ENCODE assay signal across 14 cellular contexts in genomic region chr1:187985897-187986654, GRCh38.
DNase-seq lines count a peak whose midpoint lies in the region; ATAC-seq and TF ChIP-seq lines count a peak whose summit lies in the region.
"Had no signal": no experiment of that assay in that cellular context is flagged by ENCODE, and none has a peak within 500 bp of the region (broad histone marks: within the 10 kb centered on the region; RNA-seq: fewer than 3 reads in every experiment).

No MANE protein-coding gene starts in this region.

- ATAC-seq in GM19328 (IDR thresholded peaks at IDR 0.05; ENCODE audit: unreplicated experiment): peak; percentile 71
- ATAC-seq in HG02798 (IDR thresholded peaks at IDR 0.05; ENCODE audit: poor library complexity, unreplicated experiment): peak; percentile 68
- ATAC-seq in HG03558 (IDR thresholded peaks at IDR 0.05; ENCODE audit: extremely low read depth, unreplicated experiment): peak; percentile 64
- ATAC-seq: activated T-helper 17 cell treated with anti-CD3 and anti-CD28 coated beads, Interleukin-2, amount 50 U/mL, for 72 hours; natural killer cell had no signal

- no peak for TF ChIP-seq CTCF in right atrium auricular region (IDR thresholded peaks at IDR 0.05)

- peak; percentile 1 for DNase-seq in retina
- no peak for DNase-seq in globus pallidus (ENCODE audit: low spot score)
- DNase-seq in right atrium auricular region (ENCODE audit: low spot score): no peak
- no peak for DNase-seq in NCI-H1092 (lab: John Stamatoyannopoulos, UW)
- DNase-seq in DMS79 treated with DMSO at 0.1 percent for 48 hours (lab: John Stamatoyannopoulos, UW): no peak
- DNase-seq: central memory CD4-positive, alpha-beta T cell; natural killer cell; NCI-H1105; stimulated activated CD4-positive, alpha-beta T cell treated with anti-CD3 and anti-CD28 coated beads, Interleukin-2, amount 100 ng/mL, for 24 hours had no signal

- no peaks in the 10 kb centered on the region for H3K27me3 ChIP-seq in right atrium auricular region

- H3K9me3 ChIP-seq in right atrium auricular region: no peaks in the 10 kb centered on the region
- H3K9me3 ChIP-seq: thoracic aorta had no signal

- H3K27ac ChIP-seq in right atrium auricular region: no peak overlapping the region
- H3K27ac ChIP-seq: thoracic aorta had no signal

- H3K4me3 ChIP-seq in right atrium auricular region: no peak overlapping the region
- H3K4me3 ChIP-seq: thoracic aorta had no signal

- H3K36me3 ChIP-seq in right atrium auricular region: no peaks in the 10 kb centered on the region
- H3K36me3 ChIP-seq: thoracic aorta had no signal

- H3K4me1 ChIP-seq in right atrium auricular region: no peaks in the 10 kb centered on the region
